In the genomic region with DNA sequence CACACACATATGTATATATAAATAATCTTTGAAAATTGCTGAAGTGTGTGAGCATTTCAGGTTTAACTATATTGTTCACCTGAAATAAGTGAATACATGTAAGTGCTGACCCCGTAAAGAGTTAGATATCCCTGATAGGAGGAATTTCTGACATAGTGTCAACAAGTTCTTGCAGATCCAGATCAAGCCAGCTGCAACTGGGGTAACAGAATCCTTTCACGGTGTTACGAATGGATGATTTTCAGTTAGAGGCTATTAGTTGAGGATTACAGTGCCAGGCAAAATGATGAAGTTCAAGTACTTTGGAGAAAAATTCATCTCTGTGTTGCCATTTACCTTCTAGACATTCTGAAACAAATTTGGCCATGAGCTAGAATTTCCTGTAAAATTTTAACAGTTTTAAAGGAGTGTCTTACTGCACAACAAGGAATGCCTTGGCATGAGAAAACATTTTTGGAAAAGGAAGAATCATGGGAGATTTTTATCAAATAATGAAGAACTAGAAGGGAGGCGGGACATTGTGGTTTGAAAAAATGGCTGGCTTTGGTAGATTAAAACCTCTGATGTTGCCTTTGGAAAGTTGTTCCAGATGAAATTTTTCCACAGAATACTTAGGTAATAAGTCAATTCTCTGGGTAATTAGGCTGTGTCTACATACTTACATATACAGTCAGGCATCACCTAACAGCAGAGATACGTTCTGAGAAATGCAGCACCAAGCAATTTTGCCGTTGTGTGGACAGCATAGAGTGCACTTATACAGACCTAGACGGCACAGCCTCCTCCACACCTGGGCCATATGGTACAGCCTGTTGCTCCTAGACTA, we compare ENCODE assay signal across 1 cellular context.
TF ChIP-seq lines count a peak whose summit lies in the region.

No MANE protein-coding gene starts in this region.

TF ChIP-seq in K562, 482 proteins besides CTCF, POLR2A, EP300 and RAD21 (continued from another document):
- TF ChIP-seq, protein P1, sequence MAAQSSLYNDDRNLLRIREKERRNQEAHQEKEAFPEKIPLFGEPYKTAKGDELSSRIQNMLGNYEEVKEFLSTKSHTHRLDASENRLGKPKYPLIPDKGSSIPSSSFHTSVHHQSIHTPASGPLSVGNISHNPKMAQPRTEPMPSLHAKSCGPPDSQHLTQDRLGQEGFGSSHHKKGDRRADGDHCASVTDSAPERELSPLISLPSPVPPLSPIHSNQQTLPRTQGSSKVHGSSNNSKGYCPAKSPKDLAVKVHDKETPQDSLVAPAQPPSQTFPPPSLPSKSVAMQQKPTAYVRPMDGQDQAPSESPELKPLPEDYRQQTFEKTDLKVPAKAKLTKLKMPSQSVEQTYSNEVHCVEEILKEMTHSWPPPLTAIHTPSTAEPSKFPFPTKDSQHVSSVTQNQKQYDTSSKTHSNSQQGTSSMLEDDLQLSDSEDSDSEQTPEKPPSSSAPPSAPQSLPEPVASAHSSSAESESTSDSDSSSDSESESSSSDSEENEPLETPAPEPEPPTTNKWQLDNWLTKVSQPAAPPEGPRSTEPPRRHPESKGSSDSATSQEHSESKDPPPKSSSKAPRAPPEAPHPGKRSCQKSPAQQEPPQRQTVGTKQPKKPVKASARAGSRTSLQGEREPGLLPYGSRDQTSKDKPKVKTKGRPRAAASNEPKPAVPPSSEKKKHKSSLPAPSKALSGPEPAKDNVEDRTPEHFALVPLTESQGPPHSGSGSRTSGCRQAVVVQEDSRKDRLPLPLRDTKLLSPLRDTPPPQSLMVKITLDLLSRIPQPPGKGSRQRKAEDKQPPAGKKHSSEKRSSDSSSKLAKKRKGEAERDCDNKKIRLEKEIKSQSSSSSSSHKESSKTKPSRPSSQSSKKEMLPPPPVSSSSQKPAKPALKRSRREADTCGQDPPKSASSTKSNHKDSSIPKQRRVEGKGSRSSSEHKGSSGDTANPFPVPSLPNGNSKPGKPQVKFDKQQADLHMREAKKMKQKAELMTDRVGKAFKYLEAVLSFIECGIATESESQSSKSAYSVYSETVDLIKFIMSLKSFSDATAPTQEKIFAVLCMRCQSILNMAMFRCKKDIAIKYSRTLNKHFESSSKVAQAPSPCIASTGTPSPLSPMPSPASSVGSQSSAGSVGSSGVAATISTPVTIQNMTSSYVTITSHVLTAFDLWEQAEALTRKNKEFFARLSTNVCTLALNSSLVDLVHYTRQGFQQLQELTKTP (IDR thresholded peaks at IDR 0.05; ENCODE audit: low read depth in 1 of 2, partially characterized antibody in 2 of 2) = no peak
- TF ChIP-seq ZBTB26 (CRISPR knock-in tag; IDR thresholded peaks at IDR 0.05) = no peak
- TF ChIP-seq ASH1L (IDR thresholded peaks at IDR 0.05; ENCODE audit: borderline replicate concordance, low read depth, partially characterized antibody) = no peak
- no peak for TF ChIP-seq NFXL1 (CRISPR knock-in tag; IDR thresholded peaks at IDR 0.05)
- TF ChIP-seq RBFOX2 (IDR thresholded peaks at IDR 0.05; ENCODE audit: low read depth, low read length) = no peak
- TF ChIP-seq HLTF (IDR thresholded peaks at IDR 0.05) = no peak
